35 cellular contexts compared by ENCODE assay signal in the genomic region with DNA sequence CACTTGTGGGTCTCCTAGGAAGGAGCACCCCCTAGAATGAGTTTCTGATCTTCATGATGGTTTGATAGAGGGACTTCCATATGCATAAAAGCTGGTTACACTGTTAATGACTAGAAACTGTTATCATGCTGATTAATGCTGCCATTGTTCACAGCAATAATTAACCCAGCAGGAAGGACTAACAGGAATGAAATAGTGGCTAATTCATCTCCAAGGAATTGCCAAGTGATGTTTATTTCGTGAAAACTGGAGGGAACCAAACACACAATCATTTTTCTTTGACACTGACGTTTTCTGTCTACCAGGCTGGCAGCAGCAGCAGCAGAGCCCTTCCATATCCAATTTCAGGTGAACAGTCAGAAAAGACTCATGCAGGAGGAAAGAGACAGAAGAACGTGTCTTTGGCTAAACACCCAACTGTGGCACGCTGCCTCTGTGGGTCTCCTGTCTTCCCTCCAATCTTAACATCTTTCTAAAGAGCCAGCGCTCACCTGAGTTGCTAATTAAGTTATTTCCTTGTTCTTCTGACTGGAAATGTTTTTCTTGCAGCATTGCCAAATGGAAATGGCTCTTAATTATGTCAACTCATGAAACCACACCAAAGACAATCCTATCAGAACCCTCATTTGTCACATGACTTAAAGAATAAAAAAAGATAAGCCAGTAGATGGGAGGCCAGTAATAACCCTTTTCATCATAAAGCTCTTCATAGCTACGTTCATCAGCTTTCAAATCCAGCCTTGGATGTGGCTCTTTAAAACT.
"Had no signal": no experiment of that assay in that cellular context is flagged by ENCODE, and none has a peak within 500 bp of the region (broad histone marks: within the 10 kb centered on the region; RNA-seq: fewer than 3 reads in every experiment).

No MANE protein-coding gene starts in this region.

- FAIRE-seq: astrocyte, TTC549 had no signal

- H3K9me3 ChIP-seq: adrenal gland, body of pancreas had no signal

- H3K36me3 ChIP-seq: adrenal gland, brain microvascular endothelial cell, breast epithelium, cardiac muscle cell had no signal

- H3K27me3 ChIP-seq: adrenal gland, body of pancreas, brain microvascular endothelial cell, breast epithelium, cardiac muscle cell had no signal

- H3K27ac ChIP-seq: adrenal gland, body of pancreas, brain microvascular endothelial cell, breast epithelium, cardiac muscle cell, VCaP had no signal

- DNase-seq: activated B cell treated with CpG ODN at 0.5 μM for 24 hours; activated CD4-positive, alpha-beta memory T cell treated with anti-CD3 and anti-CD28 coated beads for 36 hours; activated CD4-positive, alpha-beta T cell treated with anti-CD3 and anti-CD28 coated beads for 4 hours; activated CD4-positive, alpha-beta T cell treated with anti-CD3 and anti-CD28 coated beads, Interleukin-2, amount 10 ng/mL, durations not matched to agents 24 days and 14 days; activated CD4-positive, alpha-beta T cell treated with anti-CD3 and anti-CD28 coated beads, Interleukin-2, amount 50 U/mL, for 1 hour; activated CD4-positive, alpha-beta T cell treated with anti-CD3 and anti-CD28 coated beads, Interleukin-2, amount 50 U/mL, for 4 hours; activated CD4-positive, CD25-positive, alpha-beta regulatory T cell treated with anti-CD3 and anti-CD28 coated beads, Interleukin-2, amount 50 U/mL, for 72 hours; activated CD8-positive, alpha-beta memory T cell treated with anti-CD3 and anti-CD28 coated beads, Interleukin-2, amount 50 U/mL, for 4 hours; activated CD8-positive, alpha-beta T cell treated with anti-CD3 and anti-CD28 coated beads for 36 hours; activated effector memory CD4-positive, alpha-beta T cell treated with anti-CD3 and anti-CD28 coated beads, Interleukin-2, amount 50 U/mL, for 16 hours; activated gamma-delta T cell treated with Interleukin-2 at 50 U/mL for 16 hours; activated naive CD4-positive, alpha-beta T cell; activated naive CD4-positive, alpha-beta T cell treated with anti-CD3 and anti-CD28 coated beads for 36 hours; activated naive CD4-positive, alpha-beta T cell treated with anti-CD3 and anti-CD28 coated beads, Interleukin-2, amount 50 U/mL, for 16 hours; activated naive CD8-positive, alpha-beta T cell treated with anti-CD3 and anti-CD28 coated beads for 36 hours; activated T-cell treated with anti-CD3 and anti-CD28 coated beads for 4 hours; activated T-cell treated with anti-CD3 and anti-CD28 coated beads, Interleukin-2, amount 50 U/mL, for 1 hour; activated T-cell treated with anti-CD3 and anti-CD28 coated beads, Interleukin-2, amount 50 U/mL, for 4 hours; activated T-cell treated with anti-CD3 and anti-CD28 coated beads, Interleukin-2, amount 50 U/mL, for 72 hours; adrenal gland; amniotic stem cell; aorta; body of pancreas; brain microvascular endothelial cell; caudate nucleus; cerebellar nuclear complex; T-helper 2 cell; T-helper 9 cell had no signal

- H3K4me3 ChIP-seq: adrenal gland, body of pancreas, breast epithelium, cardiac muscle cell had no signal

- ATAC-seq: activated CD8-positive, alpha-beta T cell treated with anti-CD3 and anti-CD28 coated beads for 36 hours; activated naive CD4-positive, alpha-beta T cell treated with anti-CD3 and anti-CD28 coated beads, Interleukin-2, amount 50 U/mL, for 72 hours; activated T-cell treated with anti-CD3 and anti-CD28 coated beads, Interleukin-2, amount 50 U/mL, for 4 hours; activated T-cell treated with anti-CD3 and anti-CD28 coated beads, Interleukin-2, amount 50 U/mL, for 72 hours; activated T-helper 17 cell treated with anti-CD3 and anti-CD28 coated beads, Interleukin-2, amount 50 U/mL, for 72 hours; body of pancreas had no signal
